ENCODE assay signal across 15 cellular contexts in genomic region chr22:30697975-30698374, GRCh38. TPM values are rescaled to one million over a fixed set of nuclear protein-coding genes. Genes with fewer than 3 reads are reported as not detected.
A peak's percentile ranks its signal among the peaks of the same experiment; 100 is the strongest.
DNase-seq lines count a peak whose midpoint lies in the region; ATAC-seq and TF ChIP-seq lines count a peak whose summit lies in the region.
"Had no signal": no experiment of that assay in that cellular context is flagged by ENCODE, and none has a peak within 500 bp of the region (broad histone marks: within the 10 kb centered on the region; RNA-seq: fewer than 3 reads in every experiment).

No MANE protein-coding gene starts in this region.

- CTCF ChIA-PET in CD4-positive, alpha-beta T cell (lab: Charles Lee) = no interaction called here
- CTCF ChIA-PET in Panc1 (lab: Charles Lee) = no interaction called here

- ATAC-seq in CD4-positive, alpha-beta T cell (ENCODE audit: poor library complexity) = no peak
- ATAC-seq in Panc1 = no peak

- H3K27me3 ChIP-seq in CD4-positive, alpha-beta T cell (ENCODE audit: control insufficient read depth, insufficient read depth, low read length) = no peaks in the 10 kb centered on the region
- no peaks in the 10 kb centered on the region for H3K27me3 ChIP-seq in Panc1 (ENCODE audit: control insufficient read depth, insufficient read depth, low read length)
- no peaks in the 10 kb centered on the region for H3K27me3 ChIP-seq in thyroid gland

- H3K4me3 ChIP-seq in Panc1 (ENCODE audit: low read depth in 2 of 2, low read length in 2 of 2) (no peak overlapping the region), thyroid gland (replicated peaks in 1 of 3) (no peak overlapping the region)

- peak overlapping the region; percentile 68 for H3K4me3 Mint-ChIP-seq in CD4-positive, alpha-beta T cell
- H3K4me3 Mint-ChIP-seq in immature natural killer cell = peak overlapping the region in 1 of 5 donors; percentile 36
- H3K4me3 Mint-ChIP-seq: CD14-positive monocyte, HFFc6 had no signal

- no peaks in the 10 kb centered on the region for H3K36me3 Mint-ChIP-seq in CD4-positive, alpha-beta T cell (ENCODE audit: low read depth)
- peaks cover 0 to 4% (median 0%) of the 10 kb centered on the region in 3 donors for H3K36me3 Mint-ChIP-seq in immature natural killer cell
- H3K36me3 Mint-ChIP-seq: CD8-positive, alpha-beta memory T cell had no signal

- peaks cover 14% of the 10 kb centered on the region for H3K4me1 Mint-ChIP-seq in CD4-positive, alpha-beta T cell (ENCODE audit: low read depth)
- H3K4me1 Mint-ChIP-seq in immature natural killer cell = peaks cover 6 to 9% of the 10 kb centered on the region in 2 donors

- no peak overlapping the region for H3K27ac Mint-ChIP-seq in CD4-positive, alpha-beta T cell
- no peak overlapping the region for H3K27ac Mint-ChIP-seq in immature natural killer cell
- H3K27ac Mint-ChIP-seq: CD14-positive monocyte, HFFc6 had no signal

- in situ Hi-C loops in Panc1 (cut with HindIII; ENCODE audit: low pct_unique_long_range_greater_than_20kb, low sequenced_read_pairs) = no loop called here

- H3K27ac ChIP-seq in CD4-positive, alpha-beta T cell (ENCODE audit: low read depth, low read length) = no peak overlapping the region
- H3K27ac ChIP-seq in Panc1 (ENCODE audit: low read length) = no peak overlapping the region
- H3K27ac ChIP-seq in thyroid gland = no peak overlapping the region

- DNase-seq in CD4-positive, alpha-beta T cell = no peak
- DNase-seq in Panc1 (ENCODE audit: low read depth, low spot score) (no peak), mesenteric fat pad (ENCODE audit: low spot score) (peak; percentile 86), posterior vena cava (ENCODE audit: low spot score) (peak; percentile 60), mucosa of gallbladder (ENCODE audit: low spot score) (no peak), thyroid gland (no peak), immature natural killer cell (no peak), HUDEP-2 (lab: John Stamatoyannopoulos, UW; ENCODE audit: unreplicated experiment in 76 of 76) (no peak)
- DNase-seq: Caco-2; CD8-positive, alpha-beta memory T cell; DND-41; GDM1; HCEC 1CT; HFFc6 had no signal

- TF ChIP-seq POLR2A in thyroid gland (IDR thresholded peaks at IDR 0.05) = no peak

- TF ChIP-seq CTCF in CD4-positive, alpha-beta T cell (IDR thresholded peaks at IDR 0.05) = no peak
- TF ChIP-seq CTCF in Panc1 (IDR thresholded peaks at IDR 0.05) (no peak), thyroid gland (IDR thresholded peaks at IDR 0.05) (no peak)

- H3K9me3 Mint-ChIP-seq in CD4-positive, alpha-beta T cell = no peaks in the 10 kb centered on the region
- H3K9me3 Mint-ChIP-seq in immature natural killer cell = peaks cover 0 to 1% (median 0%) of the 10 kb centered on the region in 6 donors
- H3K9me3 Mint-ChIP-seq: CD8-positive, alpha-beta memory T cell; HFFc6 had no signal

- intact Hi-C loops in CD4-positive, alpha-beta T cell (cut with DNase I, micrococcal nuclease) = loop anchor here in 1 of 2 experiments (10.0 kb wide), 1 partner anchor 63 kb away; the partner anchor contains the start of gene SLC35E4
- intact Hi-C loops in Panc1 (cut with micrococcal nuclease; ENCODE audit: unreplicated experiment) (no loop called here), posterior vena cava (cut with DNase I) (no loop called here), thyroid gland (cut with DNase I) (no loop called here)

- TSS peak; percentile 60 for BruUV-seq in Panc1 (replicated peaks; lab: Mats Ljungman, UMichigan)

- 80 to 96% methylated on average over 3 to 7 of the region's 7 CpGs for WGBS in thyroid gland, 2 donors

- H3K4me1 ChIP-seq in Panc1 (ENCODE audit: control insufficient read depth, insufficient read depth, low read length) (no peaks in the 10 kb centered on the region; the same call in 1 of the 2 replicates), thyroid gland (peaks cover 11 to 14% of the 10 kb centered on the region in 2 donors)

- H3K27me3 Mint-ChIP-seq in CD4-positive, alpha-beta T cell = peaks cover 22% of the 10 kb centered on the region
- peaks cover 9 to 10% (median 10%) of the 10 kb centered on the region in 3 donors for H3K27me3 Mint-ChIP-seq in immature natural killer cell (ENCODE audit: low read depth in 3 of 3)

- H3K36me3 ChIP-seq in Panc1 (ENCODE audit: control insufficient read depth, insufficient read depth, low read length) (no peaks in the 10 kb centered on the region), thyroid gland (no peaks in the 10 kb centered on the region)

- no peaks in the 10 kb centered on the region for H3K9me3 ChIP-seq in CD4-positive, alpha-beta T cell (ENCODE audit: control insufficient read depth, low read length)
- H3K9me3 ChIP-seq in Panc1 (ENCODE audit: control insufficient read depth, insufficient read depth, low read depth, low read length) = no peaks in the 10 kb centered on the region
- no peaks in the 10 kb centered on the region for H3K9me3 ChIP-seq in thyroid gland
- H3K9me3 ChIP-seq: Caco-2 had no signal

- POLR2A ChIA-PET in CD4-positive, alpha-beta T cell (lab: Charles Lee) = interaction anchor here (0.5 kb wide), 1 partner anchor 8 kb away, joined by 4 read pairs; no protein-coding TSS in a partner anchor
- POLR2A ChIA-PET in Panc1 (lab: Charles Lee) = no interaction called here

RNA-seq across cellular contexts. Expression of gene OSBP2, which starts 3.3 kb away (rescaled TPM):
- 1 to 10 TPM; 1.2 to 1.6 TPM for total RNA-seq in CD4-positive, alpha-beta T cell
- 4.7 TPM for total RNA-seq in Panc1 (2021; ENCODE audit: unreplicated experiment)
- polyA plus RNA-seq in Panc1 (2012; ENCODE audit: insufficient read length) = 8.6 TPM
- 1.4 TPM for total RNA-seq in mesenteric fat pad
- total RNA-seq in posterior vena cava = 1 to 10 TPM; 2.1 to 2.6 TPM
- 10.4 TPM for total RNA-seq in mucosa of gallbladder
- 10 to 100 TPM in 3 of 4 donors, 1 to 10 TPM in 1; 7.8 to 13.4 (median 11.5) TPM for total RNA-seq in thyroid gland
- polyA plus RNA-seq in immature natural killer cell = 1 to 10 TPM in 1 of 3 donors, under 1 TPM in 2; 0.19 to 2.4 (median 0.35) TPM

RNA-seq across cellular contexts. Expression of gene DUSP18, which starts 30.3 kb away (rescaled TPM):
- total RNA-seq in CD4-positive, alpha-beta T cell = 1 to 10 TPM; 5.7 to 6.2 TPM
- total RNA-seq in Panc1 (2021; ENCODE audit: unreplicated experiment) (15.4 TPM), mesenteric fat pad (6.8 TPM), posterior vena cava (1 to 10 TPM; 6.9 to 8.5 TPM), mucosa of gallbladder (24.2 TPM), thyroid gland (1 to 10 TPM; 6.9 to 8.4 (median 7.3) TPM)
- 10.4 TPM for polyA plus RNA-seq in Panc1 (2012; ENCODE audit: insufficient read length)
- polyA plus RNA-seq in immature natural killer cell = 1 to 10 TPM; 4.6 to 8.6 (median 4.7) TPM

Comparison
In these comparisons a context has a peak if more than half of its experiments do, and no peak if none do; other contexts are left out.
1. DNase-seq: peak in mesenteric fat pad (single experiment) and posterior vena cava (single experiment); none in CD4-positive, alpha-beta T cell (0 of 10), Panc1 (single experiment), mucosa of gallbladder (single experiment), thyroid gland (0 of 2), immature natural killer cell (0 of 3) and HUDEP-2 (0 of 76).